ENCODE assay signal across 8 cellular contexts in genomic region chr16:24539850-24540484, GRCh38. TPM values are rescaled to one million over a fixed set of nuclear protein-coding genes. Genes with fewer than 3 reads are reported as not detected.
DNase-seq lines count a peak whose midpoint lies in the region; ATAC-seq, FAIRE-seq and TF ChIP-seq lines count a peak whose summit lies in the region.

No MANE protein-coding gene starts in this region.

- no peak for TF ChIP-seq POLR2A in sigmoid colon (IDR thresholded peaks at IDR 0.05)
- TF ChIP-seq POLR2A in H54 (IDR thresholded peaks at IDR 0.05; ENCODE audit: low read depth, low read length), result no peak

- H3K4me1 ChIP-seq in adipocyte (ENCODE audit: control insufficient read depth, insufficient read depth, low read length) (peaks cover 30% of the 10 kb centered on the region), sigmoid colon (peaks cover 0 to 37% (median 36%) of the 10 kb centered on the region in 4 donors)

- no peak for FAIRE-seq in H54 (lab: Jason Lieb, UNC)

- H3K36me3 ChIP-seq in adipocyte (ENCODE audit: control insufficient read depth, insufficient read depth, low read length, severe bottlenecking) (no peaks in the 10 kb centered on the region), sigmoid colon (no peaks in the 10 kb centered on the region)

- intact Hi-C loops in sigmoid colon (cut with DNase I), result loop anchor here (1.0 to 10.0 kb wide), 3 partner anchors 195 to 717 kb away; partner anchors contain the start of genes LCMT1 and ZKSCAN2

- TF ChIP-seq CTCF in sigmoid colon (IDR thresholded peaks at IDR 0.05), result no peak

- no peaks in the 10 kb centered on the region for H3K9me3 ChIP-seq in adipocyte (ENCODE audit: control insufficient read depth, low read length)
- no peaks in the 10 kb centered on the region for H3K9me3 ChIP-seq in sigmoid colon

- H3K4me3 ChIP-seq in adipocyte (ENCODE audit: low read length) (peak overlapping the region; percentile 86), sigmoid colon (peak overlapping the region; percentile 83 to 99 (median 94))

- peak; percentile 48 for ATAC-seq in GM18498 (IDR thresholded peaks at IDR 0.05; ENCODE audit: unreplicated experiment)
- ATAC-seq in HG02798 (IDR thresholded peaks at IDR 0.05; ENCODE audit: poor library complexity, unreplicated experiment), result peak; percentile 37

- H3K27me3 ChIP-seq in adipocyte (replicated peaks; ENCODE audit: control insufficient read depth, insufficient read depth, low read length) (no peaks in the 10 kb centered on the region), sigmoid colon (no peaks in the 10 kb centered on the region)

- peak overlapping the region; percentile 99 to 100 (median 100) for H3K27ac ChIP-seq in sigmoid colon

- peak overlapping the region; percentile 100 for H3K9ac ChIP-seq in adipocyte (ENCODE audit: low read length)

- WGBS in sigmoid colon, 2 donors, result 0% methylated on average over 60 of the region's 60 CpGs

- no peak for TF ChIP-seq EP300 in sigmoid colon (IDR thresholded peaks at IDR 0.05)

- DNase-seq in OCI-M1 (lab: John Stamatoyannopoulos, UW) (peak; percentile 59), adipocyte (ENCODE audit: low read depth) (peak; percentile 73), hepatic stellate cell (ENCODE audit: low spot score) (peak; percentile 18), sigmoid colon (peak; percentile 84), H54 (ENCODE audit: insufficient read length, low spot score) (no peak), glomerular visceral epithelial cell (ENCODE audit: extremely low spot score) (no peak)

RNA-seq across cellular contexts. Expression of gene RBBP6, which starts 0.6 kb away (rescaled TPM):
- total RNA-seq in sigmoid colon, result 100 to 1,000 TPM in 1 of 4 donors, 10 to 100 TPM in 3; 48.7 to 105 (median 69.0) TPM
- 10 to 100 TPM; 14.4 to 23.7 (median 15.3) TPM for polyA plus RNA-seq in sigmoid colon

Comparison
In these comparisons a context has a peak if more than half of its experiments do, and no peak if none do; other contexts are left out.
1. DNase-seq: peak in OCI-M1 (single experiment), adipocyte (single experiment), hepatic stellate cell (single experiment) and sigmoid colon (single experiment); none in H54 (single experiment) and glomerular visceral epithelial cell (single experiment).